ENCODE assay signal across 2 cellular contexts in genomic region chr5:80220268-80220897, GRCh38.
TF ChIP-seq lines count a peak whose summit lies in the region.

No MANE protein-coding gene starts in this region.

TF ChIP-seq in HEK293, 187 proteins besides CTCF, POLR2A, EP300 and RAD21 (continued from another document):
- no peak for TF ChIP-seq ZNF518A (tag by site-specific recombination; conservative IDR thresholded peaks at IDR 0.05; ENCODE audit: low read depth)
- TF ChIP-seq SP7 (tag by site-specific recombination; IDR thresholded peaks at IDR 0.05), result peak; percentile 63; the same call in 1 of the 2 replicates
- no peak for TF ChIP-seq OSR2 (tag by site-specific recombination; IDR thresholded peaks at IDR 0.05)
TF ChIP-seq in HEK293: peak in this region for 1.

TF ChIP-seq in WTC11, 78 proteins besides CTCF, POLR2A, EP300 and RAD21 (continued from another document):
- TF ChIP-seq HMGXB4 (CRISPR knock-in tag; IDR thresholded peaks at IDR 0.05), result no peak
- no peak for TF ChIP-seq ZNF416 (CRISPR knock-in tag; IDR thresholded peaks at IDR 0.05)
- TF ChIP-seq ATF3 (CRISPR knock-in tag; conservative IDR thresholded peaks at IDR 0.05), result no peak
- no peak for TF ChIP-seq GABPB1 (CRISPR knock-in tag; IDR thresholded peaks at IDR 0.05)
- TF ChIP-seq ETV6 (CRISPR knock-in tag; IDR thresholded peaks at IDR 0.05), result no peak
